Comparison of ENCODE assay signal across 15 cellular contexts in the genomic region with DNA sequence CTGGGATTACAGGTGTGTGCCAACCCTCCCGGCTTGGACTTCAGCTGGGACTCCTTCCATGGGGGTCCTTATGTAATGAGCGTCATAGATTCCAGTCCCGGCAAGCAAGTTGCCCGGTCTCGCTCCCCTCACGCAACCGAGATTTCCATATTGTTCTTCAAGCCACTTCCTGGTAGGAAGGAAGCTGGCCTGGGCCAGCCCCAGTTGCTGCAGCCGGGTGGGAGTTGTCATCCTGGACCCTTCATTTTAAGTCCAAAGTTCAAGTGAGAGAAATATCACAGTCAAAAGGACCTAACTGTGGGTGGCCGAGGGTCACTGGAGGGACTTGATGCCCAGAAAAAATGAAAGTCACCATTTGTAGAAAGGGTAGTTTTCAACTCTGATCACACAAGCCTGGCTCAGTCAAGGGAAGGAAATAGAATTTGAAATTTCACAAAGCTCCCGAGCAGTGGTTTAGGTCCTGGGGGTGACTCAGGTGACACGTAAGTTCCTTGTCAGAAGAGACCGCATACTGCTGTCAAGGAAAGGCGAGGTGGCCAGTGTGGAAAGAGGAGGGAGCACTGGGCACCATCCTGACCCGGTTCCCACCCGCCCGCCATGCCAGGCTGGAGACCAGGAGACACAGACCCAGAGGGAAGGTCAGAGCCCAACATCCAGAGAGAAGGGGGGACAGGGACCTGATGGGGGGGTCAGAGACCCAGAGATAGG. TPM values are rescaled to one million over a fixed set of nuclear protein-coding genes. Genes with fewer than 3 reads are reported as not detected.
DNase-seq lines count a peak whose midpoint lies in the region; ATAC-seq and TF ChIP-seq lines count a peak whose summit lies in the region.
"Had no signal": no experiment of that assay in that cellular context is flagged by ENCODE, and none has a peak within 500 bp of the region (broad histone marks: within the 10 kb centered on the region; RNA-seq: fewer than 3 reads in every experiment).

No MANE protein-coding gene starts in this region.

- intact Hi-C loops in PC-3 (cut with micrococcal nuclease): no loop called here

- TF ChIP-seq CTCF in PC-3 (conservative IDR thresholded peaks at IDR 0.05; ENCODE audit: low read depth, low read length) (no peak), epithelial cell of esophagus (IDR thresholded peaks at IDR 0.05; ENCODE audit: insufficient read depth, low read depth, low read length, missing control alignments) (no peak), type B pancreatic cell (conservative IDR thresholded peaks at IDR 0.05) (no peak)

- no peak overlapping the region for H3K4me3 Mint-ChIP-seq in activated CD8-positive, alpha-beta memory T cell treated with anti-CD3 and anti-CD28 coated beads, Interleukin-2, amount 10 ng/mL, durations not matched to agents 7 days and 5 days
- H3K4me3 Mint-ChIP-seq in stimulated activated naive CD8-positive, alpha-beta T cell treated with anti-CD3 and anti-CD28 coated beads, Interleukin-15, Interleukin-2, amounts not matched to agents 100 ng/mL and 50 ng/mL, for 24 hours: no peak overlapping the region
- H3K4me3 Mint-ChIP-seq in type B pancreatic cell: no peak overlapping the region
- H3K4me3 Mint-ChIP-seq: activated CD4-positive, alpha-beta memory T cell treated with anti-CD3 and anti-CD28 coated beads for 36 hours; activated naive CD4-positive, alpha-beta T cell treated with anti-CD3 and anti-CD28 coated beads, Interleukin-2, amount 50 U/mL, for 24 hours had no signal

- no TSS peak for BruUV-seq in PC-3 (replicated peaks; lab: Mats Ljungman, UMichigan)

- H3K27ac ChIP-seq in PC-3 (ENCODE audit: low read length): peak overlapping the region; percentile 62

- H3K9ac ChIP-seq in PC-3 (ENCODE audit: low read length): no peak overlapping the region

- H3K27ac Mint-ChIP-seq in activated CD8-positive, alpha-beta memory T cell treated with anti-CD3 and anti-CD28 coated beads, Interleukin-2, amount 10 ng/mL, durations not matched to agents 7 days and 5 days: no peak overlapping the region
- peak overlapping the region; percentile 68 for H3K27ac Mint-ChIP-seq in stimulated activated naive CD8-positive, alpha-beta T cell treated with anti-CD3 and anti-CD28 coated beads, Interleukin-15, Interleukin-2, amounts not matched to agents 100 ng/mL and 50 ng/mL, for 24 hours
- no peak overlapping the region for H3K27ac Mint-ChIP-seq in type B pancreatic cell
- H3K27ac Mint-ChIP-seq: activated CD4-positive, alpha-beta memory T cell treated with anti-CD3 and anti-CD28 coated beads for 36 hours; activated naive CD4-positive, alpha-beta T cell treated with anti-CD3 and anti-CD28 coated beads, Interleukin-2, amount 50 U/mL, for 24 hours had no signal

- H4K20me1 ChIP-seq in PC-3 (ENCODE audit: low read length): no peaks in the 10 kb centered on the region

- peaks cover 15% of the 10 kb centered on the region for H3K27me3 Mint-ChIP-seq in activated CD8-positive, alpha-beta memory T cell treated with anti-CD3 and anti-CD28 coated beads, Interleukin-2, amount 10 ng/mL, durations not matched to agents 7 days and 5 days
- peaks cover 9% of the 10 kb centered on the region for H3K27me3 Mint-ChIP-seq in stimulated activated naive CD8-positive, alpha-beta T cell treated with anti-CD3 and anti-CD28 coated beads, Interleukin-15, Interleukin-2, amounts not matched to agents 100 ng/mL and 50 ng/mL, for 24 hours
- H3K27me3 Mint-ChIP-seq in type B pancreatic cell: peaks cover 27% of the 10 kb centered on the region

- H3K9me3 ChIP-seq in PC-3 (ENCODE audit: low read length): no peaks in the 10 kb centered on the region

- peaks cover 7% of the 10 kb centered on the region for H3K4me1 Mint-ChIP-seq in activated CD8-positive, alpha-beta memory T cell treated with anti-CD3 and anti-CD28 coated beads, Interleukin-2, amount 10 ng/mL, durations not matched to agents 7 days and 5 days
- peaks cover 7% of the 10 kb centered on the region for H3K4me1 Mint-ChIP-seq in stimulated activated naive CD8-positive, alpha-beta T cell treated with anti-CD3 and anti-CD28 coated beads, Interleukin-15, Interleukin-2, amounts not matched to agents 100 ng/mL and 50 ng/mL, for 24 hours (ENCODE audit: low read depth)
- H3K4me1 Mint-ChIP-seq in type B pancreatic cell (ENCODE audit: unreplicated experiment): no peaks in the 10 kb centered on the region
- H3K4me1 Mint-ChIP-seq: activated naive CD4-positive, alpha-beta T cell treated with anti-CD3 and anti-CD28 coated beads, Interleukin-2, amount 50 U/mL, for 24 hours had no signal

- in situ Hi-C loops in G401 (cut with HindIII; ENCODE audit: low sequenced_read_pairs): no loop called here

- peak overlapping the region; percentile 46 for H3K4me2 ChIP-seq in PC-3 (ENCODE audit: low read length)

- H3K9me3 Mint-ChIP-seq in activated CD8-positive, alpha-beta memory T cell treated with anti-CD3 and anti-CD28 coated beads, Interleukin-2, amount 10 ng/mL, durations not matched to agents 7 days and 5 days (ENCODE audit: low read depth): no peaks in the 10 kb centered on the region
- H3K9me3 Mint-ChIP-seq in stimulated activated naive CD8-positive, alpha-beta T cell treated with anti-CD3 and anti-CD28 coated beads, Interleukin-15, Interleukin-2, amounts not matched to agents 100 ng/mL and 50 ng/mL, for 24 hours: no peaks in the 10 kb centered on the region
- H3K9me3 Mint-ChIP-seq in type B pancreatic cell: no peaks in the 10 kb centered on the region
- H3K9me3 Mint-ChIP-seq: activated CD4-positive, alpha-beta memory T cell treated with anti-CD3 and anti-CD28 coated beads for 36 hours; activated naive CD4-positive, alpha-beta T cell treated with anti-CD3 and anti-CD28 coated beads, Interleukin-2, amount 50 U/mL, for 24 hours had no signal

- H2AFZ ChIP-seq in PC-3 (ENCODE audit: low read length): peak overlapping the region; percentile 74

- ATAC-seq in activated CD8-positive, alpha-beta memory T cell treated with anti-CD3 and anti-CD28 coated beads, Interleukin-2, amount 10 ng/mL, durations not matched to agents 7 days and 5 days: peak; percentile 55
- ATAC-seq in PC-3 (peak; percentile 62; the same call in 1 of the 2 replicates), GM19328 (IDR thresholded peaks at IDR 0.05; ENCODE audit: unreplicated experiment) (no peak)

- no peaks in the 10 kb centered on the region for H3K36me3 ChIP-seq in PC-3 (ENCODE audit: low read depth, low read length)

- POLR2A ChIA-PET in PC-3 (lab: Charles Lee; ENCODE audit: unreplicated experiment): no interaction called here

- DNase-seq in activated CD8-positive, alpha-beta memory T cell treated with anti-CD3 and anti-CD28 coated beads, Interleukin-2, amount 10 ng/mL, durations not matched to agents 7 days and 5 days: no peak
- DNase-seq in activated CD8-positive, alpha-beta memory T cell treated with anti-CD3 and anti-CD28 coated beads, Interleukin-2, amount 50 U/mL, for 48 hours: no peak
- peak; percentile 61 for DNase-seq in PC-3
- peak; percentile 36 for DNase-seq in epithelial cell of esophagus (ENCODE audit: low read depth)
- no peak for DNase-seq in type B pancreatic cell (ENCODE audit: extremely low spot score, unreplicated experiment)
- no peak for DNase-seq in G401 (ENCODE audit: low spot score)
- DNase-seq: ACHN; activated CD4-positive, alpha-beta memory T cell treated with anti-CD3 and anti-CD28 coated beads for 36 hours; DMS 273 treated with DMSO at 0.1 percent for 48 hours; OCI-M1 had no signal

- no peaks in the 10 kb centered on the region for H3K36me3 Mint-ChIP-seq in activated CD8-positive, alpha-beta memory T cell treated with anti-CD3 and anti-CD28 coated beads, Interleukin-2, amount 10 ng/mL, durations not matched to agents 7 days and 5 days
- no peaks in the 10 kb centered on the region for H3K36me3 Mint-ChIP-seq in stimulated activated naive CD8-positive, alpha-beta T cell treated with anti-CD3 and anti-CD28 coated beads, Interleukin-15, Interleukin-2, amounts not matched to agents 100 ng/mL and 50 ng/mL, for 24 hours (ENCODE audit: low read depth)
- H3K36me3 Mint-ChIP-seq in type B pancreatic cell: no peaks in the 10 kb centered on the region
- H3K36me3 Mint-ChIP-seq: activated CD4-positive, alpha-beta memory T cell treated with anti-CD3 and anti-CD28 coated beads for 36 hours; activated naive CD4-positive, alpha-beta T cell treated with anti-CD3 and anti-CD28 coated beads, Interleukin-2, amount 50 U/mL, for 24 hours had no signal

- CTCF ChIA-PET in activated CD8-positive, alpha-beta memory T cell treated with anti-CD3 and anti-CD28 coated beads, Interleukin-2, amount 10 ng/mL, durations not matched to agents 7 days and 5 days (lab: Charles Lee): interaction anchor here (0.9 kb wide), 1 partner anchor 82 kb away, joined by 4 read pairs; no protein-coding TSS in a partner anchor
- CTCF ChIA-PET in PC-3 (lab: Charles Lee): no interaction called here

- no peaks in the 10 kb centered on the region for H3F3A ChIP-seq in PC-3 (ENCODE audit: low read length, unreplicated experiment)

- H3K4me3 ChIP-seq in PC-3 (ENCODE audit: low read length) (no peak overlapping the region), epithelial cell of esophagus (ENCODE audit: low read length) (no peak overlapping the region)

- H3K4me1 ChIP-seq in PC-3 (ENCODE audit: insufficient read depth, low read length): peaks cover 5% of the 10 kb centered on the region

- no peaks in the 10 kb centered on the region for H3K79me2 ChIP-seq in PC-3 (ENCODE audit: low read length)

- H3K9me2 ChIP-seq in PC-3 (replicated peaks; ENCODE audit: low read length): no peaks in the 10 kb centered on the region

- no peaks in the 10 kb centered on the region for H3K27me3 ChIP-seq in PC-3 (ENCODE audit: low read length)

RNA-seq across cellular contexts. Expression of gene FGF21, which starts 5.3 kb away (rescaled TPM):
- not detected for total RNA-seq in activated CD8-positive, alpha-beta memory T cell treated with anti-CD3 and anti-CD28 coated beads, Interleukin-2, amount 10 ng/mL, durations not matched to agents 7 days and 5 days
- total RNA-seq in PC-3 (2014; rRNA removed) (not detected in 2 replicates), type B pancreatic cell (ENCODE audit: low replicate concordance) (not detected in 2 replicates)
- not detected in 2 replicates for total RNA-seq in G401 (2014; rRNA removed; shearing (Covaris generic))
- total RNA-seq: activated CD4-positive, alpha-beta memory T cell treated with anti-CD3 and anti-CD28 coated beads for 36 hours; chondrocyte; T-helper 1 cell treated with Interleukin-12 subunit alpha and Interleukin-12 subunit beta and Interleukin-4 antibody, amounts not matched to agents 30 ng/mL and 1 ng/mL, for 36 hours had no signal

RNA-seq across cellular contexts. Expression of gene FUT1, which starts 8.2 kb away (rescaled TPM):
- total RNA-seq in activated CD8-positive, alpha-beta memory T cell treated with anti-CD3 and anti-CD28 coated beads, Interleukin-2, amount 10 ng/mL, durations not matched to agents 7 days and 5 days: under 1 TPM; 0.06 to 0.09 TPM
- total RNA-seq in PC-3 (2014; rRNA removed) (4.6 and 4.8 TPM in 2 replicates), type B pancreatic cell (ENCODE audit: low replicate concordance) (11.2 and 15.0 TPM in 2 replicates)
- total RNA-seq in G401 (2014; rRNA removed; shearing (Covaris generic)): not detected in 2 replicates

RNA-seq across cellular contexts. Expression of gene IZUMO1, which starts 14.0 kb away (rescaled TPM):
- total RNA-seq in activated CD8-positive, alpha-beta memory T cell treated with anti-CD3 and anti-CD28 coated beads, Interleukin-2, amount 10 ng/mL, durations not matched to agents 7 days and 5 days: not detected
- total RNA-seq in PC-3 (2014; rRNA removed) (not detected in 2 replicates), type B pancreatic cell (ENCODE audit: low replicate concordance) (2.2 and 4.8 TPM in 2 replicates)
- total RNA-seq in G401 (2014; rRNA removed; shearing (Covaris generic)): not detected in 2 replicates
- total RNA-seq: activated CD4-positive, alpha-beta memory T cell treated with anti-CD3 and anti-CD28 coated beads for 36 hours; chondrocyte; T-helper 1 cell treated with Interleukin-12 subunit alpha and Interleukin-12 subunit beta and Interleukin-4 antibody, amounts not matched to agents 30 ng/mL and 1 ng/mL, for 36 hours had no signal

RNA-seq across cellular contexts. Expression of gene RASIP1, which starts 20.3 kb away (rescaled TPM):
- total RNA-seq in activated CD8-positive, alpha-beta memory T cell treated with anti-CD3 and anti-CD28 coated beads, Interleukin-2, amount 10 ng/mL, durations not matched to agents 7 days and 5 days: not detected
- 0.40 and 0.51 TPM in 2 replicates for total RNA-seq in PC-3 (2014; rRNA removed)
- total RNA-seq in type B pancreatic cell (ENCODE audit: low replicate concordance): 1.9 and 4.6 TPM in 2 replicates
- 2.8 and 27.4 TPM in 2 replicates for total RNA-seq in G401 (2014; rRNA removed; shearing (Covaris generic))

RNA-seq across cellular contexts. Expression of gene MAMSTR, which starts 41.1 kb away (rescaled TPM):
- total RNA-seq in activated CD8-positive, alpha-beta memory T cell treated with anti-CD3 and anti-CD28 coated beads, Interleukin-2, amount 10 ng/mL, durations not matched to agents 7 days and 5 days: 1 to 10 TPM; 1.0 to 1.1 TPM
- total RNA-seq in PC-3 (2014; rRNA removed): 0.18 and 0.40 TPM in 2 replicates
- 2.0 and 3.6 TPM in 2 replicates for total RNA-seq in type B pancreatic cell (ENCODE audit: low replicate concordance)
- total RNA-seq in G401 (2014; rRNA removed; shearing (Covaris generic)): 0.37 and 1.5 TPM in 2 replicates

Comparison
In these comparisons a context has a peak if more than half of its experiments do, and no peak if none do; other contexts are left out.
1. DNase-seq: peak in PC-3 (single experiment) and epithelial cell of esophagus (single experiment); none in activated CD8-positive, alpha-beta memory T cell treated with anti-CD3 and anti-CD28 coated beads, Interleukin-2, amount 10 ng/mL, durations not matched to agents 7 days and 5 days (single experiment), activated CD8-positive, alpha-beta memory T cell treated with anti-CD3 and anti-CD28 coated beads, Interleukin-2, amount 50 U/mL, for 48 hours (single experiment), type B pancreatic cell (single experiment) and G401 (single experiment).